1 cellular context compared by ENCODE assay signal in the genomic region with DNA sequence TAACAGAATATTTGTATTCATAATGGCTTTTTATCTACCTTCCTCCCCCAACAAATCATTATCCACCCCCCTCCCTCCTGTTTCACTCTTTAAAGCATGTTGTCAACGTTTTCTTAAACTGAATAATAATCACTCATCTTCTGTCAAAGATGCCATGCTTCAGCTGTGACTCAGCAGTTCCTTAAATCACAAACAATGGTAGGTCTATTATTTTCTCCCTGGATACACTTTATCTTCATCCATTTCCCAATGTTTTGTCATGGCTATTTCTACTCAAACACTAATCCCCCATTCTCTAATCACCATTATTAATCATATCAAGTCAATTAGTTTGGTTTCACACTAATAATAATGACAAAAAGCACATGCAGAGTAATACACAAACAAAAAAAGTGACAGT.
TF ChIP-seq lines count a peak whose summit lies in the region.

No MANE protein-coding gene starts in this region.

TF ChIP-seq in A549, 52 proteins besides CTCF, POLR2A, EP300 and RAD21 (continued from another document):
- TF ChIP-seq, protein P1, sequence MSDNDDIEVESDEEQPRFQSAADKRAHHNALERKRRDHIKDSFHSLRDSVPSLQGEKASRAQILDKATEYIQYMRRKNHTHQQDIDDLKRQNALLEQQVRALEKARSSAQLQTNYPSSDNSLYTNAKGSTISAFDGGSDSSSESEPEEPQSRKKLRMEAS (IDR thresholded peaks at IDR 0.05) = no peak
- TF ChIP-seq EHF (CRISPR knock-in tag; IDR thresholded peaks at IDR 0.05) (no peak), NFE2L2 (conservative IDR thresholded peaks at IDR 0.05; ENCODE audit: low read length) (peak; percentile 76)
